7 cellular contexts compared by ENCODE assay signal in genomic region chr6:136751478-136751956, GRCh38. TPM values are rescaled to one million over a fixed set of nuclear protein-coding genes. Genes with fewer than 3 reads are reported as not detected.
DNase-seq lines count a peak whose midpoint lies in the region; ATAC-seq and TF ChIP-seq lines count a peak whose summit lies in the region.

No MANE protein-coding gene starts in this region.

- peak; percentile 94 for ATAC-seq in GM18870 (IDR thresholded peaks at IDR 0.05; ENCODE audit: unreplicated experiment)
- ATAC-seq in HG02588 (IDR thresholded peaks at IDR 0.05; ENCODE audit: unreplicated experiment), result peak; percentile 88

- DNase-seq in NOMO-1 (lab: John Stamatoyannopoulos, UW; ENCODE audit: unreplicated experiment in 2 of 2) (peak; percentile 75 to 92), fibroblast of the aortic adventitia (ENCODE audit: low read depth) (peak; percentile 54), NCI-H69 (lab: John Stamatoyannopoulos, UW) (no peak), inferior parietal cortex (ENCODE audit: extremely low spot score) (no peak)
- DNase-seq in effector CD8-positive, alpha-beta T cell (lab: John Stamatoyannopoulos, UW), result no peak

- no peak for TF ChIP-seq CTCF in fibroblast of the aortic adventitia (IDR thresholded peaks at IDR 0.05; ENCODE audit: insufficient read depth, low read length)

- no peak overlapping the region for H3K4me3 ChIP-seq in fibroblast of the aortic adventitia (ENCODE audit: low read depth, low read length)

RNA-seq across cellular contexts. Expression of gene MAP3K5, which starts 40.8 kb away (rescaled TPM):
- total RNA-seq in fibroblast of the aortic adventitia (ENCODE audit: low replicate concordance), result 1.9 and 15.5 TPM in 2 replicates

Comparison
In these comparisons a context has a peak if more than half of its experiments do, and no peak if none do; other contexts are left out.
1. DNase-seq: peak in NOMO-1 (2 of 2) and fibroblast of the aortic adventitia (single experiment); none in NCI-H69 (single experiment), inferior parietal cortex (single experiment) and effector CD8-positive, alpha-beta T cell (single experiment).